ENCODE assay signal across 24 cellular contexts in the genomic region with DNA sequence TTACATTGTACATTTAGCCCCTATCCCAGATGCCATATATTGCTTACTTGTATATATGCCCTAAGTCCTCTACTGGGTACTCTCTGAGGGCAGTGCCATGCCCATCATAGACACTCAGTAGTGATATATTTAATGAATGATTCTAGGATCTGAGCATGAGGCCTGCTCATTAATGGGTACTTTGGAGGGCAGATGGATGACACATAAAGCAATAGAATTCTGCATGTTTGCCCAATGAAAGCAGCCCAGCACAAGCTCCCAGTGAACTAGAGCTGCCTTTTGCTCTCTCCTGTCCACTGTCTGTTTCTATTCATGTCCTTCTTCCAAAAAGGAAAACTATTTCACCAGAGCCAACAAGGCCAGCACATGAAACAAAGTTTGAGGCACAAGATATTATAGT.
DNase-seq lines count a peak whose midpoint lies in the region; ATAC-seq lines count a peak whose summit lies in the region.
"Had no signal": no experiment of that assay in that cellular context is flagged by ENCODE, and none has a peak within 500 bp of the region (broad histone marks: within the 10 kb centered on the region; RNA-seq: fewer than 3 reads in every experiment).

No MANE protein-coding gene starts in this region.

- DNase-seq in activated CD4-positive, alpha-beta memory T cell treated with anti-CD3 and anti-CD28 coated beads for 36 hours = no peak
- DNase-seq in activated CD4-positive, alpha-beta memory T cell treated with anti-CD3 and anti-CD28 coated beads, Interleukin-2, amount 10 ng/mL, durations not matched to agents 7 days and 5 days = no peak
- DNase-seq in CD4-positive, alpha-beta memory T cell = no peak
- DNase-seq in activated naive CD4-positive, alpha-beta T cell treated with anti-CD3 and anti-CD28 coated beads, Interleukin-2, amount 50 U/mL, for 72 hours (ENCODE audit: low spot score in 2 of 2) = no peak
- DNase-seq in naive thymus-derived CD4-positive, alpha-beta T cell = no peak
- DNase-seq in effector CD4-positive, alpha-beta T cell = no peak
- no peak for DNase-seq in H7
- DNase-seq in LoVo (ENCODE audit: low spot score) = no peak
- DNase-seq: activated CD4-positive, CD25-positive, alpha-beta regulatory T cell treated with anti-CD3 and anti-CD28 coated beads, Interleukin-2, amount 50 U/mL, for 72 hours; activated CD8-positive, alpha-beta memory T cell treated with anti-CD3 and anti-CD28 coated beads, Interleukin-2, amount 50 U/mL, for 4 hours; BE2C; EL; esophagus squamous epithelium; kidney; NCI-H187 treated with DMSO at 0.1 percent for 48 hours; NCI-H748 treated with DMSO at 0.1 percent for 48 hours; SK-N-SH; stimulated activated CD4-positive, alpha-beta T cell treated with anti-CD3 and anti-CD28 coated beads, Interleukin-12 subunit alpha, Interleukin-12 subunit beta, amount 100 ng/mL, for 4 hours; T1000; upper lobe of left lung had no signal

- H3K27ac ChIP-seq in CD4-positive, alpha-beta memory T cell (ENCODE audit: low read depth, low read length) = no peak overlapping the region
- H3K27ac ChIP-seq in naive thymus-derived CD4-positive, alpha-beta T cell (ENCODE audit: low read depth, low read length) = peak overlapping the region; percentile 5
- H3K27ac ChIP-seq: A549, esophagus squamous epithelium, gastroesophageal sphincter, KMS-11, RWPE1, upper lobe of left lung had no signal

- H3K9me3 ChIP-seq in CD4-positive, alpha-beta memory T cell (ENCODE audit: control insufficient read depth in 1 of 2, low read length in 2 of 2) = no peaks in the 10 kb centered on the region
- no peaks in the 10 kb centered on the region for H3K9me3 ChIP-seq in naive thymus-derived CD4-positive, alpha-beta T cell (ENCODE audit: control insufficient read depth in 2 of 3, low read length in 3 of 3)
- H3K9me3 ChIP-seq: A549, BE2C, esophagus squamous epithelium, gastroesophageal sphincter, SK-N-SH, upper lobe of left lung had no signal

- CTCF ChIA-PET in activated CD4-positive, alpha-beta memory T cell treated with anti-CD3 and anti-CD28 coated beads for 36 hours (lab: Charles Lee) = no interaction called here
- CTCF ChIA-PET in activated CD4-positive, alpha-beta memory T cell treated with anti-CD3 and anti-CD28 coated beads, Interleukin-2, amount 10 ng/mL, durations not matched to agents 7 days and 5 days (lab: Charles Lee) = no interaction called here
- CTCF ChIA-PET in CD4-positive, alpha-beta memory T cell (lab: Charles Lee; ENCODE audit: partially characterized antibody) = interaction anchor here (0.6 to 0.8 kb wide), 2 partner anchors 15 to 23 kb away, joined by 3 read pairs; no protein-coding TSS in a partner anchor
- CTCF ChIA-PET in naive thymus-derived CD4-positive, alpha-beta T cell (lab: Charles Lee) = no interaction called here

- peaks cover 48% of the 10 kb centered on the region for H3K36me3 ChIP-seq in CD4-positive, alpha-beta memory T cell (ENCODE audit: insufficient read depth, low read length)
- peaks cover 17 to 37% (median 32%) of the 10 kb centered on the region in 3 experiments for H3K36me3 ChIP-seq in naive thymus-derived CD4-positive, alpha-beta T cell (ENCODE audit: control insufficient read depth in 2 of 3, insufficient read depth in 3 of 3, low read length in 3 of 3)
- peaks cover 18% of the 10 kb centered on the region for H3K36me3 ChIP-seq in H7 (replicated peaks; ENCODE audit: control insufficient read depth, insufficient read depth, low read length)
- H3K36me3 ChIP-seq: BE2C had no signal

- H3K4me3 ChIP-seq in CD4-positive, alpha-beta memory T cell (ENCODE audit: low read length in 2 of 2) = no peak overlapping the region
- no peak overlapping the region for H3K4me3 ChIP-seq in naive thymus-derived CD4-positive, alpha-beta T cell (ENCODE audit: low read length)
- no peak overlapping the region for H3K4me3 ChIP-seq in H7 (ENCODE audit: insufficient read depth, low read depth, low read length)
- H3K4me3 ChIP-seq: A549, esophagus squamous epithelium, gastroesophageal sphincter, upper lobe of left lung had no signal

- H3K27ac Mint-ChIP-seq in activated CD4-positive, alpha-beta memory T cell treated with anti-CD3 and anti-CD28 coated beads for 36 hours = peak overlapping the region; percentile 9
- no peak overlapping the region for H3K27ac Mint-ChIP-seq in activated CD4-positive, alpha-beta memory T cell treated with anti-CD3 and anti-CD28 coated beads, Interleukin-2, amount 10 ng/mL, durations not matched to agents 7 days and 5 days
- H3K27ac Mint-ChIP-seq in CD4-positive, alpha-beta memory T cell = peak overlapping the region in 6 of 7 donors; percentile 19 to 86 (median 66)
- H3K27ac Mint-ChIP-seq in activated naive CD4-positive, alpha-beta T cell treated with anti-CD3 and anti-CD28 coated beads, Interleukin-2, amount 50 U/mL, for 72 hours = peak overlapping the region; percentile 12 to 85
- peak overlapping the region; percentile 21 to 99 (median 95) for H3K27ac Mint-ChIP-seq in naive thymus-derived CD4-positive, alpha-beta T cell

- ATAC-seq in activated naive CD4-positive, alpha-beta T cell treated with anti-CD3 and anti-CD28 coated beads, Interleukin-2, amount 50 U/mL, for 72 hours = no peak
- ATAC-seq in naive thymus-derived CD4-positive, alpha-beta T cell = no peak
- ATAC-seq: A549, gastroesophageal sphincter had no signal

- POLR2A ChIA-PET in activated CD4-positive, alpha-beta memory T cell treated with anti-CD3 and anti-CD28 coated beads for 36 hours (lab: Charles Lee) = interaction anchor here (1.2 kb wide), 1 partner anchor 8 kb away, joined by 4 read pairs; no protein-coding TSS in a partner anchor
- POLR2A ChIA-PET in activated CD4-positive, alpha-beta memory T cell treated with anti-CD3 and anti-CD28 coated beads, Interleukin-2, amount 10 ng/mL, durations not matched to agents 7 days and 5 days (lab: Charles Lee) = no interaction called here
- POLR2A ChIA-PET in CD4-positive, alpha-beta memory T cell (lab: Charles Lee; ENCODE audit: partially characterized antibody) = interaction anchor here (0.9 to 4.0 kb wide), 3 partner anchors 15 to 64 kb away, joined by 3 to 16 read pairs (median 3); a partner anchor contains a TSS
- POLR2A ChIA-PET in naive thymus-derived CD4-positive, alpha-beta T cell (lab: Charles Lee) = interaction anchor here (0.7 to 10.0 kb wide), 9 partner anchors 10 to 64 kb away, joined by 3 to 109 read pairs (median 4); a partner anchor contains a TSS

- H3K4me1 Mint-ChIP-seq in activated CD4-positive, alpha-beta memory T cell treated with anti-CD3 and anti-CD28 coated beads for 36 hours (ENCODE audit: low read depth) = peaks cover 87% of the 10 kb centered on the region
- H3K4me1 Mint-ChIP-seq in activated CD4-positive, alpha-beta memory T cell treated with anti-CD3 and anti-CD28 coated beads, Interleukin-2, amount 10 ng/mL, durations not matched to agents 7 days and 5 days = peaks cover 82% of the 10 kb centered on the region
- peaks cover 72 to 98% (median 87%) of the 10 kb centered on the region in 4 donors for H3K4me1 Mint-ChIP-seq in CD4-positive, alpha-beta memory T cell
- H3K4me1 Mint-ChIP-seq in naive thymus-derived CD4-positive, alpha-beta T cell = peaks cover 66 to 100% (median 99%) of the 10 kb centered on the region in 7 donors

- no peaks in the 10 kb centered on the region for H3K9me3 Mint-ChIP-seq in activated CD4-positive, alpha-beta memory T cell treated with anti-CD3 and anti-CD28 coated beads for 36 hours
- H3K9me3 Mint-ChIP-seq in activated CD4-positive, alpha-beta memory T cell treated with anti-CD3 and anti-CD28 coated beads, Interleukin-2, amount 10 ng/mL, durations not matched to agents 7 days and 5 days = no peaks in the 10 kb centered on the region
- no peaks in the 10 kb centered on the region for H3K9me3 Mint-ChIP-seq in CD4-positive, alpha-beta memory T cell
- H3K9me3 Mint-ChIP-seq in activated naive CD4-positive, alpha-beta T cell treated with anti-CD3 and anti-CD28 coated beads, Interleukin-2, amount 50 U/mL, for 72 hours = peaks cover 4% of the 10 kb centered on the region in 2 donors
- peaks cover 0 to 2% (median 0%) of the 10 kb centered on the region in 11 donors for H3K9me3 Mint-ChIP-seq in naive thymus-derived CD4-positive, alpha-beta T cell

- no peak overlapping the region for H3K4me3 Mint-ChIP-seq in activated CD4-positive, alpha-beta memory T cell treated with anti-CD3 and anti-CD28 coated beads for 36 hours
- H3K4me3 Mint-ChIP-seq in activated CD4-positive, alpha-beta memory T cell treated with anti-CD3 and anti-CD28 coated beads, Interleukin-2, amount 10 ng/mL, durations not matched to agents 7 days and 5 days = no peak overlapping the region
- H3K4me3 Mint-ChIP-seq in CD4-positive, alpha-beta memory T cell = peak overlapping the region in 4 of 8 donors; percentile 4 to 56 (median 31)
- peak overlapping the region in 8 of 10 donors; percentile 3 to 93 (median 79) for H3K4me3 Mint-ChIP-seq in naive thymus-derived CD4-positive, alpha-beta T cell

- H3K36me3 Mint-ChIP-seq in activated CD4-positive, alpha-beta memory T cell treated with anti-CD3 and anti-CD28 coated beads for 36 hours = peaks cover 66% of the 10 kb centered on the region
- H3K36me3 Mint-ChIP-seq in activated CD4-positive, alpha-beta memory T cell treated with anti-CD3 and anti-CD28 coated beads, Interleukin-2, amount 10 ng/mL, durations not matched to agents 7 days and 5 days (ENCODE audit: low read depth) = peaks cover 80% of the 10 kb centered on the region
- H3K36me3 Mint-ChIP-seq in CD4-positive, alpha-beta memory T cell = peaks cover 65 to 71% of the 10 kb centered on the region in 2 donors
- H3K36me3 Mint-ChIP-seq in activated naive CD4-positive, alpha-beta T cell treated with anti-CD3 and anti-CD28 coated beads, Interleukin-2, amount 50 U/mL, for 72 hours = peaks cover 58 to 76% of the 10 kb centered on the region in 2 donors
- peaks cover 32 to 72% (median 64%) of the 10 kb centered on the region in 5 donors for H3K36me3 Mint-ChIP-seq in naive thymus-derived CD4-positive, alpha-beta T cell

- no peaks in the 10 kb centered on the region for H3K27me3 Mint-ChIP-seq in activated CD4-positive, alpha-beta memory T cell treated with anti-CD3 and anti-CD28 coated beads for 36 hours
- H3K27me3 Mint-ChIP-seq in activated CD4-positive, alpha-beta memory T cell treated with anti-CD3 and anti-CD28 coated beads, Interleukin-2, amount 10 ng/mL, durations not matched to agents 7 days and 5 days = no peaks in the 10 kb centered on the region
- H3K27me3 Mint-ChIP-seq in CD4-positive, alpha-beta memory T cell = no peaks in the 10 kb centered on the region
- no peaks in the 10 kb centered on the region for H3K27me3 Mint-ChIP-seq in naive thymus-derived CD4-positive, alpha-beta T cell

- intact Hi-C loops in activated CD4-positive, alpha-beta memory T cell treated with anti-CD3 and anti-CD28 coated beads for 36 hours (cut with micrococcal nuclease) = no loop called here
- intact Hi-C loops in CD4-positive, alpha-beta memory T cell (cut with micrococcal nuclease) = no loop called here
- intact Hi-C loops in naive thymus-derived CD4-positive, alpha-beta T cell (cut with micrococcal nuclease) = no loop called here

- H3K27me3 ChIP-seq in CD4-positive, alpha-beta memory T cell (ENCODE audit: insufficient read depth, low read length) = no peaks in the 10 kb centered on the region
- no peaks in the 10 kb centered on the region for H3K27me3 ChIP-seq in naive thymus-derived CD4-positive, alpha-beta T cell (ENCODE audit: control insufficient read depth in 2 of 2, insufficient read depth in 2 of 2, low read length in 2 of 2)
- no peaks in the 10 kb centered on the region for H3K27me3 ChIP-seq in H7 (ENCODE audit: control insufficient read depth, insufficient read depth, low read length)
- H3K27me3 ChIP-seq: BE2C, esophagus squamous epithelium, gastroesophageal sphincter, upper lobe of left lung had no signal

- peaks cover 94% of the 10 kb centered on the region for H3K4me1 ChIP-seq in CD4-positive, alpha-beta memory T cell (ENCODE audit: insufficient read depth, low read length)
- H3K4me1 ChIP-seq in naive thymus-derived CD4-positive, alpha-beta T cell (ENCODE audit: control insufficient read depth in 2 of 2, insufficient read depth in 2 of 2, low read length in 2 of 2) = peaks cover 44 to 92% of the 10 kb centered on the region in 2 donors
- H3K4me1 ChIP-seq: BE2C had no signal

Comparison
In these comparisons a context has a peak if more than half of its experiments do, and no peak if none do; other contexts are left out.
1. H3K4me3 Mint-ChIP-seq: peak in naive thymus-derived CD4-positive, alpha-beta T cell (8 of 10); none in activated CD4-positive, alpha-beta memory T cell treated with anti-CD3 and anti-CD28 coated beads for 36 hours (single experiment) and activated CD4-positive, alpha-beta memory T cell treated with anti-CD3 and anti-CD28 coated beads, Interleukin-2, amount 10 ng/mL, durations not matched to agents 7 days and 5 days (single experiment).